ENCODE assay signal across 20 cellular contexts in genomic region chr3:4251412-4251811, GRCh38. TPM values are rescaled to one million over a fixed set of nuclear protein-coding genes. Genes with fewer than 3 reads are reported as not detected.
DNase-seq lines count a peak whose midpoint lies in the region; ATAC-seq, FAIRE-seq and TF ChIP-seq lines count a peak whose summit lies in the region.
"Had no signal": no experiment of that assay in that cellular context is flagged by ENCODE, and none has a peak within 500 bp of the region (broad histone marks: within the 10 kb centered on the region; RNA-seq: fewer than 3 reads in every experiment).

No MANE protein-coding gene starts in this region.

- DNase-seq in activated T-cell treated with anti-CD3 and anti-CD28 coated beads, Interleukin-2, amount 50 U/mL, for 72 hours, result peak in 1 of 2 donors; percentile 10
- no peak for DNase-seq in activated T-cell treated with anti-CD3 and anti-CD28 coated beads, Interleukin-2, amount 50 U/mL, for 24 hours
- no peak for DNase-seq in DND-41
- no peak for DNase-seq in GM12878 (ENCODE audit: low read depth, low spot score)
- DNase-seq in activated effector memory CD4-positive, alpha-beta T cell treated with anti-CD3 and anti-CD28 coated beads, Interleukin-2, amount 50 U/mL, for 16 hours, result no peak
- DNase-seq: AML-193; Caco-2; CD4-positive, alpha-beta T cell; DMS79; GF-D8; GOT3; H7; HFFc6 had no signal

- CTCF ChIA-PET in GM12878 (lab: Yijun Ruan, JAX), result interaction anchor here (0.8 kb wide), 1 partner anchor 1051 kb away, joined by 4 read pairs; no protein-coding TSS in a partner anchor

- no peaks in the 10 kb centered on the region for H3K36me3 Mint-ChIP-seq in activated T-cell treated with anti-CD3 and anti-CD28 coated beads, Interleukin-2, amount 50 U/mL, for 72 hours (ENCODE audit: insufficient read depth in 2 of 2)
- no peaks in the 10 kb centered on the region for H3K36me3 Mint-ChIP-seq in activated T-cell treated with anti-CD3 and anti-CD28 coated beads, Interleukin-2, amount 50 U/mL, for 24 hours (ENCODE audit: low read depth)

- no peak overlapping the region for H3K4me2 ChIP-seq in DND-41 (ENCODE audit: insufficient read depth, low read length)
- no peak overlapping the region for H3K4me2 ChIP-seq in GM12878 (ENCODE audit: control insufficient read depth, insufficient read depth)
- H3K4me2 ChIP-seq: A549 had no signal

- H3K4me1 Mint-ChIP-seq in activated T-cell treated with anti-CD3 and anti-CD28 coated beads, Interleukin-2, amount 50 U/mL, for 72 hours (ENCODE audit: low read depth), result peaks cover 15% of the 10 kb centered on the region
- peaks cover 6% of the 10 kb centered on the region for H3K4me1 Mint-ChIP-seq in activated T-cell treated with anti-CD3 and anti-CD28 coated beads, Interleukin-2, amount 50 U/mL, for 24 hours (ENCODE audit: low read depth)

- RAD21 ChIA-PET in GM12878 (lab: Charles Lee; ENCODE audit: unreplicated experiment), result no interaction called here

- intact Hi-C loops in GM12878 (cut with micrococcal nuclease; ENCODE audit: unreplicated experiment), result no loop called here

- TF ChIP-seq CTCF in DND-41 (IDR thresholded peaks at IDR 0.05; ENCODE audit: borderline replicate concordance, extremely low read depth, low read length, poor library complexity, severe bottlenecking) (no peak), GM12878 (IDR thresholded peaks at IDR 0.05 in 2 of 3, conservative IDR thresholded peaks at IDR 0.05 in 1 of 3; ENCODE audit: control insufficient read depth in 2 of 3, extremely low read depth in 1 of 3, insufficient read depth in 1 of 3, low read depth in 3 of 3, low read length in 3 of 3) (no peak)

- H3K27ac ChIP-seq in DND-41 (ENCODE audit: low read length) (no peak overlapping the region), GM12878 (ENCODE audit: control insufficient read depth, insufficient read depth) (no peak overlapping the region)
- H3K27ac ChIP-seq: 22Rv1, A549, C4-2B had no signal

- H3K9ac ChIP-seq in DND-41 (ENCODE audit: low read depth, low read length) (no peak overlapping the region), GM12878 (ENCODE audit: control insufficient read depth, insufficient read depth, low read length) (no peak overlapping the region)

- H3K4me1 ChIP-seq in DND-41 (ENCODE audit: insufficient read depth, low read length) (no peaks in the 10 kb centered on the region), GM12878 (ENCODE audit: control insufficient read depth, insufficient read depth, low read length) (no peaks in the 10 kb centered on the region)
- H3K4me1 ChIP-seq: A549, Caco-2 had no signal

- SMC1A ChIA-PET in GM12878 (lab: Charles Lee; ENCODE audit: uncharacterized antibody, unreplicated experiment), result interaction anchor here (0.5 to 0.7 kb wide), 2 partner anchors 199 to 344 kb away, joined by 3 read pairs; no protein-coding TSS in a partner anchor

- no peaks in the 10 kb centered on the region for H3K79me2 ChIP-seq in DND-41 (ENCODE audit: insufficient read depth, low read length)
- no peaks in the 10 kb centered on the region for H3K79me2 ChIP-seq in GM12878 (ENCODE audit: control insufficient read depth, insufficient read depth, low read length)

- H3K4me3 Mint-ChIP-seq in activated T-cell treated with anti-CD3 and anti-CD28 coated beads, Interleukin-2, amount 50 U/mL, for 72 hours, result no peak overlapping the region
- no peak overlapping the region for H3K4me3 Mint-ChIP-seq in activated T-cell treated with anti-CD3 and anti-CD28 coated beads, Interleukin-2, amount 50 U/mL, for 24 hours
- H3K4me3 Mint-ChIP-seq: CD4-positive, alpha-beta T cell; HFFc6 had no signal

- no peak for TF ChIP-seq EP300 in GM12878 (IDR thresholded peaks at IDR 0.05; ENCODE audit: borderline replicate concordance in 1 of 2, control insufficient read depth in 1 of 2, low read depth in 2 of 2, low read length in 2 of 2)

- no peaks in the 10 kb centered on the region for H3K9me3 Mint-ChIP-seq in activated T-cell treated with anti-CD3 and anti-CD28 coated beads, Interleukin-2, amount 50 U/mL, for 72 hours
- no peaks in the 10 kb centered on the region for H3K9me3 Mint-ChIP-seq in activated T-cell treated with anti-CD3 and anti-CD28 coated beads, Interleukin-2, amount 50 U/mL, for 24 hours

- FAIRE-seq in GM12878 (lab: Jason Lieb, UNC), result no peak
- FAIRE-seq: A549, GM19239 had no signal

- H3K9me3 ChIP-seq in DND-41 (ENCODE audit: insufficient read depth, low read length, severe bottlenecking) (no peaks in the 10 kb centered on the region), GM12878 (replicated peaks; ENCODE audit: control insufficient read depth, insufficient read depth, low read length) (no peaks in the 10 kb centered on the region)
- H3K9me3 ChIP-seq: A549, Caco-2 had no signal

- H3K36me3 ChIP-seq in DND-41 (ENCODE audit: insufficient read depth, low read length), result no peaks in the 10 kb centered on the region
- no peaks in the 10 kb centered on the region for H3K36me3 ChIP-seq in GM12878 (ENCODE audit: control insufficient read depth in 2 of 2, insufficient read depth in 2 of 2, low read length in 1 of 2)

- ATAC-seq in activated T-cell treated with anti-CD3 and anti-CD28 coated beads, Interleukin-2, amount 50 U/mL, for 72 hours (replicated peaks in 1 of 2), result peak; percentile 69 to 84
- ATAC-seq in DND-41 (ENCODE audit: insufficient read depth, low read depth) (peak; percentile 49; the same call in 2 of the 3 replicates), HG03442 (IDR thresholded peaks at IDR 0.05; ENCODE audit: unreplicated experiment) (peak; percentile 65), GM12878 (peak; percentile 36; the same call in 1 of the 3 replicates), GM19397 (IDR thresholded peaks at IDR 0.05; ENCODE audit: unreplicated experiment) (no peak)
- ATAC-seq: A549, HCT116 had no signal

- H3K27me3 Mint-ChIP-seq in activated T-cell treated with anti-CD3 and anti-CD28 coated beads, Interleukin-2, amount 50 U/mL, for 72 hours (ENCODE audit: low read depth), result no peaks in the 10 kb centered on the region
- H3K27me3 Mint-ChIP-seq in activated T-cell treated with anti-CD3 and anti-CD28 coated beads, Interleukin-2, amount 50 U/mL, for 24 hours, result no peaks in the 10 kb centered on the region
- H3K27me3 Mint-ChIP-seq: CD4-positive, alpha-beta T cell had no signal

- no peak overlapping the region for H3K27ac Mint-ChIP-seq in activated T-cell treated with anti-CD3 and anti-CD28 coated beads, Interleukin-2, amount 50 U/mL, for 72 hours
- H3K27ac Mint-ChIP-seq in activated T-cell treated with anti-CD3 and anti-CD28 coated beads, Interleukin-2, amount 50 U/mL, for 24 hours, result no peak overlapping the region
- H3K27ac Mint-ChIP-seq: CD4-positive, alpha-beta T cell; HFFc6 had no signal

- in situ Hi-C loops in GM12878 (cut with MboI), result no loop called here

- H3K27me3 ChIP-seq in DND-41 (ENCODE audit: insufficient read depth, low read length, poor library complexity) (no peaks in the 10 kb centered on the region), GM12878 (replicated peaks in 1 of 2; ENCODE audit: control insufficient read depth in 2 of 2, insufficient read depth in 2 of 2, low read length in 1 of 2) (no peaks in the 10 kb centered on the region)

- no peak for TF ChIP-seq POLR2A in GM12878 (IDR thresholded peaks at IDR 0.05; ENCODE audit: low read depth, low read length)

- H2AFZ ChIP-seq in DND-41 (ENCODE audit: low read depth, low read length) (no peak overlapping the region), GM12878 (ENCODE audit: control insufficient read depth, low read depth, low read length) (no peak overlapping the region)

- H4K20me1 ChIP-seq in DND-41 (ENCODE audit: insufficient read depth, low read length) (no peaks in the 10 kb centered on the region), GM12878 (ENCODE audit: control insufficient read depth, insufficient read depth) (no peaks in the 10 kb centered on the region)

- BruUV-seq in GM12878 (replicated peaks; lab: Mats Ljungman, UMichigan), result no TSS peak

- no peak overlapping the region for H3K4me3 ChIP-seq in DND-41 (ENCODE audit: low read depth in 1 of 2, low read length in 2 of 2)
- H3K4me3 ChIP-seq in GM12878, result no peak overlapping the region
- H3K4me3 ChIP-seq: A549 had no signal

- POLR2A ChIA-PET in GM12878 (lab: Charles Lee), result interaction anchor here (0.6 kb wide), 1 partner anchor 190 kb away, joined by 3 read pairs; no protein-coding TSS in a partner anchor

- no peak for TF ChIP-seq RAD21 in GM12878 (IDR thresholded peaks at IDR 0.05; ENCODE audit: insufficient read depth, low read depth, low read length)

TF ChIP-seq in GM12878, 131 proteins besides CTCF, POLR2A, EP300 and RAD21:
- no peak for TF ChIP-seq SP1 (IDR thresholded peaks at IDR 0.05; ENCODE audit: low read depth, low read length)
- no peak for TF ChIP-seq KLF5 (IDR thresholded peaks at IDR 0.05; ENCODE audit: partially characterized antibody)
- TF ChIP-seq CHD4 (IDR thresholded peaks at IDR 0.05), result no peak
- no peak for TF ChIP-seq MTA3 (IDR thresholded peaks at IDR 0.05; ENCODE audit: borderline replicate concordance, low read length)
- TF ChIP-seq RUNX3 (IDR thresholded peaks at IDR 0.05; ENCODE audit: low read length), result peak; percentile 49; the same call in 1 of the 2 replicates
- no peak for TF ChIP-seq RCOR1 (conservative IDR thresholded peaks at IDR 0.05; ENCODE audit: low read depth, low read length)

RNA-seq across cellular contexts. Expression of gene SETMAR, which starts 51.8 kb away (rescaled TPM):
- 10 to 100 TPM in 1 of 2 donors, 1 to 10 TPM in 1; 7.5 to 10.6 TPM for total RNA-seq in activated T-cell treated with anti-CD3 and anti-CD28 coated beads, Interleukin-2, amount 50 U/mL, for 72 hours
- 20.2 and 24.5 TPM in 2 replicates for total RNA-seq in GM12878 (2013; cell fraction: nucleolus; rRNA removed)
- total RNA-seq in GM12878 (2014; rRNA removed) (21.0 and 22.6 TPM in 2 replicates), GM12878 (2014; rRNA removed; fragmentation: Illumina TruSeq; extraction: Trizol) (20.4 and 21.1 TPM in 2 replicates), GM12878 (2021) (17.0 and 20.1 TPM in 2 replicates)
- 9.2 TPM for polyA plus RNA-seq in GM12878 (2011; ENCODE audit: low read depth)
- polyA plus RNA-seq in GM12878 (2011; rRNA removed) (20.5 and 21.0 TPM in 2 replicates), GM12878 (2014; fragmentation: Illumina TruSeq; extraction: Trizol) (24.6 and 25.1 TPM in 2 replicates), GM12878 (2014; fragmentation: Nextera tagmentation; extraction: Ambion mirVana) (10 to 100 TPM in 1 of 2 experiments, 1 to 10 TPM in 1; 7.1 to 11.6 TPM), GM12878 (2014; rRNA removed) (17.8 TPM in 2 replicates), GM12878 (2016; fragmentation: Nextera tagmentation; extraction: Ambion mirVana) (10 to 100 TPM; 19.9 to 23.6 TPM)
- 13.6 and 13.9 TPM in 2 replicates for polyA plus RNA-seq in GM12878 (2011; cell fraction: cytosol; rRNA removed)
- 23.2 and 28.8 TPM in 2 replicates for polyA plus RNA-seq in GM12878 (2011; cell fraction: nucleus; rRNA removed)
- polyA plus RNA-seq in GM12878 (2012), result 9.8 and 11.5 TPM in 2 replicates
- 24.0 and 36.6 TPM in 2 replicates for polyA minus RNA-seq in GM12878 (2011; rRNA and poly(A)+ RNA removed)
- 6.4 and 7.6 TPM in 2 replicates for polyA minus RNA-seq in GM12878 (2011; cell fraction: cytosol; rRNA and poly(A)+ RNA removed)
- 20.8 and 41.3 TPM in 2 replicates for polyA minus RNA-seq in GM12878 (2011; cell fraction: nucleus; rRNA and poly(A)+ RNA removed)
